ENCODE assay signal across 7 cellular contexts in the genomic region with DNA sequence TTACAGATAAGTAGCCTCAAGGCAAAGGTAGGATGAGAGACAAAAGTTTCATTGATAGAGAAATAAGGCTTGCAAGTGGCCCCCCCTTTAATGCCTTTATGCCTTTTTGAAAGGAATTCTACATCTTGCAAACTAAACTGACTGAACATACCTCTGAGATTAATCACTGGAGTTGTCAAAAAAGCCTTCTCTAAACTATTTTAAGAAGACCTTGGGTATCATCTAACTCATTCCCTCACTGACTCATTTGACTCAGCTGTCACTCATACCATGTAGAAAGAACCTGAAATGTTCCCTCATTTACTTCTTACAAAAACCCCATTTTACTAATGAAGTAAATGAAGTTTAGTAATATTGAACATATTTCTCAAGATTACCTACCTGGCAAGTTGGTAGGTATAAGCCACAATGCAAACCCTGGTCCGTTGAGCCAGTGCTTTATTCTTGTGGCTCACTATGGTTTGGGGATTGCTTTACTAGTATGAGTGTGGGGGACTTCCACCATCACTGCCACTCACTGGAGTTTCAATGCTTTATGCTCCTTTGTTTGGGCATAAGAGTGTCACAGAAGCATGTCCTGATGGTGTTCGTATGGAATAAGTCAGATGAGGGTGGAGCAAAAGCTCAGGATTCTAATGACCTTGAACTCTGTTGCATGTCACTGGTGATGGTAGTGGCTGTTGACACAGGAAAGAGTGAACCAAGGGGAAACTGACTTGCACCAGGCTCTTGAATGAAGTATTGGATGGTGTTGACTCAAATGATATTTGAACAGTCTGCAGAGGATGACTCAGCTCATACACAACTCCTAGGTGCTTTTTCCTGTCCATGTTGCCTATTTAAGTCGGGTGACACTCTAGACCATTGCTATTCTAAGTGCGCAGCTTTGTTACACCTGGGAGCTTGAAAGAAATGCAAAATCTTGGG.
DNase-seq lines count a peak whose midpoint lies in the region; ATAC-seq lines count a peak whose summit lies in the region.

No MANE protein-coding gene starts in this region.

- peak; percentile 87 for DNase-seq in HT1080 (ENCODE audit: low read depth)
- peak; percentile 8 for DNase-seq in kidney glomerular epithelial cell (lab: John Stamatoyannopoulos, UW)
- no peak for DNase-seq in NCI-H82 treated with DMSO at 0.1 percent for 48 hours (lab: John Stamatoyannopoulos, UW; ENCODE audit: unreplicated experiment)
- no peak for DNase-seq in iPS-NIHi11 (ENCODE audit: low spot score)
- DNase-seq in Right ventricle myocardium inferior (ENCODE audit: missing footprints), result no peak

- ATAC-seq in GM18858 (IDR thresholded peaks at IDR 0.05; ENCODE audit: unreplicated experiment) (peak; percentile 74), GM21717 (IDR thresholded peaks at IDR 0.05; ENCODE audit: unreplicated experiment) (peak; percentile 87), Right ventricle myocardium inferior (no peak)

- intact Hi-C loops in Right ventricle myocardium inferior (cut with DNase I), result no loop called here

Comparison
In these comparisons a context has a peak if more than half of its experiments do, and no peak if none do; other contexts are left out.
1. DNase-seq: peak in HT1080 (single experiment) and kidney glomerular epithelial cell (single experiment); none in NCI-H82 treated with DMSO at 0.1 percent for 48 hours (single experiment), iPS-NIHi11 (single experiment) and Right ventricle myocardium inferior (single experiment).